ENCODE assay signal across 8 cellular contexts in the genomic region with DNA sequence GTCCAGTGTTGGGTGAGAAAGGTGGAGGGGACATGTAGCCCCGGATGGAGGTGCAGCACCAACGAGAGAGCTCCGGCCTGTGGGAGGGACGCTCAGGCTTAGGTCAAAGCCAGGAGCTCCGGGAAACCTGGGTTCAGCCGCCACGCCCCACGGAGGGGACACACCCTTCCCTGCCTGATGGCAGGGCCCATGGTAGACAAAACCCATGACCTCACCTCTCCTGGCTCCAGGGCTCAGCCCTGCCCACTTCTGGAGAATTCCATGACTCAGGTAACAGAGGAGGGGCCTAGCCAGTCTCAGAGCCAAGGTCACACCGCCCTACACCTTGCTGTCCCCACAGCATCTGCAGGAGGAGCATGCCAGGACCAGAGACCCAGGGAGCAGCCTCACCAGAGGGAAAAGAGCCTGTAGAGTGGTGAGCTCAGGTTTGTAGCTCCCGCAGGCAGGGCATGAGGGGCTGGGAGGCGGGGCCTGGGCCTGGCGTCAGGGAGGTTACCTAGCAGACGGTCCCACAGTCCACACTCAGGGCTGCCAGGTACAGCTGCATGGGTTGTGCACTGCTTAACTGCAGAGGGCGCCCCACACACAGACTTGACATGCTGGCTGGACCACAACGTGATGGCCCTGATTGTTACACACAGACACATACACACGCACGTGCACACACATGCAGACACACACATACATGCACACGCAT.
A peak's percentile ranks its signal among the peaks of the same experiment; 100 is the strongest.
DNase-seq lines count a peak whose midpoint lies in the region; ATAC-seq and TF ChIP-seq lines count a peak whose summit lies in the region.

No MANE protein-coding gene starts in this region.

- no peaks in the 10 kb centered on the region for H3K9me3 Mint-ChIP-seq in activated CD4-positive, alpha-beta T cell treated with anti-CD3 and anti-CD28 coated beads for 36 hours (ENCODE audit: low read depth)
- no peaks in the 10 kb centered on the region for H3K9me3 Mint-ChIP-seq in osteocyte (ENCODE audit: unreplicated experiment)

- peak overlapping the region; percentile 80 to 86 for H3K27ac ChIP-seq in esophagus (ENCODE audit: low read depth in 2 of 2, low read length in 1 of 2)

- POLR2A ChIA-PET in activated CD4-positive, alpha-beta T cell treated with anti-CD3 and anti-CD28 coated beads for 36 hours (lab: Charles Lee), result no interaction called here

- intact Hi-C loops in activated CD4-positive, alpha-beta T cell treated with anti-CD3 and anti-CD28 coated beads for 36 hours (cut with DNase I, micrococcal nuclease), result loop anchor here (1.0 to 10.0 kb wide), 6 partner anchors 157 to 426 kb away; no protein-coding TSS in a partner anchor

- DNase-seq in GDM1 (lab: John Stamatoyannopoulos, UW), result peak; percentile 46
- peak; percentile 64 for DNase-seq in HuH-7.5 (ENCODE audit: low spot score)
- DNase-seq in activated CD4-positive, alpha-beta T cell treated with anti-CD3 and anti-CD28 coated beads for 36 hours, result peak; percentile 84
- DNase-seq in osteocyte (ENCODE audit: extremely low spot score, unreplicated experiment), result peak; percentile 82

- H3K4me1 ChIP-seq in esophagus (ENCODE audit: control insufficient read depth in 2 of 2, insufficient read depth in 2 of 2, low read length in 1 of 2), result peaks cover 5 to 21% of the 10 kb centered on the region in 2 donors

- no peaks in the 10 kb centered on the region for H3K27me3 ChIP-seq in esophagus (ENCODE audit: control insufficient read depth in 1 of 2, insufficient read depth in 2 of 2, low read length in 2 of 2)

- peaks cover 0 to 3% of the 10 kb centered on the region in 2 donors for H3K36me3 ChIP-seq in esophagus (ENCODE audit: control insufficient read depth in 2 of 2, insufficient read depth in 2 of 2, low read length in 1 of 2)

- CTCF ChIA-PET in activated CD4-positive, alpha-beta T cell treated with anti-CD3 and anti-CD28 coated beads for 36 hours (lab: Charles Lee), result interaction anchor here (0.7 to 2.3 kb wide), 3 partner anchors 11 to 346 kb away, joined by 3 to 8 read pairs (median 8); no protein-coding TSS in a partner anchor

- H3K4me3 Mint-ChIP-seq in activated CD4-positive, alpha-beta T cell treated with anti-CD3 and anti-CD28 coated beads for 36 hours, result no peak overlapping the region
- H3K4me3 Mint-ChIP-seq in osteocyte (ENCODE audit: unreplicated experiment), result no peak overlapping the region

- H3K36me3 Mint-ChIP-seq in activated CD4-positive, alpha-beta T cell treated with anti-CD3 and anti-CD28 coated beads for 36 hours (ENCODE audit: low read depth), result no peaks in the 10 kb centered on the region
- no peaks in the 10 kb centered on the region for H3K36me3 Mint-ChIP-seq in osteocyte (ENCODE audit: unreplicated experiment)

- H3K27ac Mint-ChIP-seq in activated CD4-positive, alpha-beta T cell treated with anti-CD3 and anti-CD28 coated beads for 36 hours, result no peak overlapping the region
- no peak overlapping the region for H3K27ac Mint-ChIP-seq in osteocyte (ENCODE audit: unreplicated experiment)

- WGBS in esophagus, 2 donors, result 48 to 53% methylated on average over 18 of the region's 18 CpGs

- TF ChIP-seq CTCF in osteocyte (IDR thresholded peaks at IDR 0.05), result peak; percentile 55

- H3K4me1 Mint-ChIP-seq in activated CD4-positive, alpha-beta T cell treated with anti-CD3 and anti-CD28 coated beads for 36 hours, result no peaks in the 10 kb centered on the region
- H3K4me1 Mint-ChIP-seq in osteocyte (ENCODE audit: unreplicated experiment), result peaks cover 11% of the 10 kb centered on the region

- H3K4me3 ChIP-seq in esophagus (ENCODE audit: low read depth in 1 of 2, low read length in 2 of 2), result peak overlapping the region; percentile 9 to 57

- no peaks in the 10 kb centered on the region for H3K27me3 Mint-ChIP-seq in activated CD4-positive, alpha-beta T cell treated with anti-CD3 and anti-CD28 coated beads for 36 hours
- H3K27me3 Mint-ChIP-seq in osteocyte (ENCODE audit: unreplicated experiment), result no peaks in the 10 kb centered on the region

- no peaks in the 10 kb centered on the region for H3K9me3 ChIP-seq in esophagus (ENCODE audit: control insufficient read depth in 2 of 2, insufficient read depth in 1 of 2, low read depth in 1 of 2, low read length in 1 of 2)

- peak; percentile 88 for ATAC-seq in activated CD4-positive, alpha-beta T cell treated with anti-CD3 and anti-CD28 coated beads for 36 hours
- no peak for ATAC-seq in HG03565 (IDR thresholded peaks at IDR 0.05; ENCODE audit: unreplicated experiment)
- no peak for ATAC-seq in GM21526 (IDR thresholded peaks at IDR 0.05; ENCODE audit: low FRiP score, unreplicated experiment)
- no peak for ATAC-seq in HG03442 (IDR thresholded peaks at IDR 0.05; ENCODE audit: unreplicated experiment)
